Comparison of ENCODE assay signal across 41 cellular contexts in the genomic region with DNA sequence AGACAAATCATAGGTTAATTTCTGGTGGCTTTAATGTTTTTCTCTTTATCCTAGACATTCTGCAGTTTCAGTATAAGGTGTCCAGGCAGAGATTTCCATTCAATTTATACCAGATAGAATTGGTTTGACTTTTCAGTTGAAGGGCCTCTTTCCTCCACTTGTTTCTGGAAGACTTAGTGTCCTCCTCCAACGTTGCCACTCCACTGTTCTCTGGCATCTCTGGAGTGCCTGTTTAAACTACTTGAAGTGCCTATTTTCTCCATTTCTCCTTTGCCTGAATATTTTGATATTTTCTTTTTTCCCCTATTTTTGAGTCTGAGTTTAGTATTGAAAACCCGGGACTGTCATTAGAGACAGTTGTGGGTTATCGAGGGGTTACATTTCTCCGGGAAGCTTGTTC. TPM values are rescaled to one million over a fixed set of nuclear protein-coding genes. Genes with fewer than 3 reads are reported as not detected.
"Had no signal": no experiment of that assay in that cellular context is flagged by ENCODE, and none has a peak within 500 bp of the region (broad histone marks: within the 10 kb centered on the region; RNA-seq: fewer than 3 reads in every experiment).

No MANE protein-coding gene starts in this region.

- H3K9me3 Mint-ChIP-seq: activated naive CD4-positive, alpha-beta T cell treated with anti-CD3 and anti-CD28 coated beads for 36 hours; activated naive CD4-positive, alpha-beta T cell treated with anti-CD3 and anti-CD28 coated beads, Interleukin-2, amount 10 ng/mL, durations not matched to agents 7 days and 5 days; activated naive CD4-positive, alpha-beta T cell treated with anti-CD3 and anti-CD28 coated beads, Interleukin-2, amount 50 U/mL, for 24 hours; activated naive CD4-positive, alpha-beta T cell treated with anti-CD3 and anti-CD28 coated beads, Interleukin-2, amount 50 U/mL, for 72 hours; activated naive CD8-positive, alpha-beta T cell treated with anti-CD3 and anti-CD28 coated beads for 36 hours; activated naive CD8-positive, alpha-beta T cell treated with anti-CD3 and anti-CD28 coated beads, Interleukin-2, amount 10 ng/mL, durations not matched to agents 7 days and 5 days; activated naive CD8-positive, alpha-beta T cell treated with anti-CD3 and anti-CD28 coated beads, Interleukin-2, amount 50 U/mL, for 24 hours; activated T-cell treated with anti-CD3 and anti-CD28 coated beads, Interleukin-2, amount 50 U/mL, for 24 hours; activated T-cell treated with anti-CD3 and anti-CD28 coated beads, Interleukin-2, amount 50 U/mL, for 4 hours; activated T-cell treated with anti-CD3 and anti-CD28 coated beads, Interleukin-2, amount 50 U/mL, for 72 hours; activated T-helper 1 cell treated with anti-CD3 and anti-CD28 coated beads, Interleukin-12 subunit alpha, Interleukin-12 subunit beta, Interleukin-2, Interleukin-4 antibody, amounts not matched to agents 30 ng/mL and 10 ng/mL and 1 ng/mL, durations not matched to agents 14 hours and 24 hours and 36 hours; activated T-helper 17 cell treated with anti-CD3 and anti-CD28 coated beads, Interleukin-2, amount 50 U/mL, for 72 hours; activated T-helper 2 cell treated with anti-CD3 and anti-CD28 coated beads, Interferon-gamma antibody, Interleukin-2, Interleukin-4, amounts not matched to agents 10 μg/mL and 5 μg/mL and 100 μg/mL, durations not matched to agents 14 hours and 24 hours and 36 hours; brain; central memory CD8-positive, alpha-beta T cell had no signal

- H3K36me3 Mint-ChIP-seq: activated naive CD4-positive, alpha-beta T cell treated with anti-CD3 and anti-CD28 coated beads, Interleukin-2, amount 10 ng/mL, durations not matched to agents 7 days and 5 days; activated naive CD4-positive, alpha-beta T cell treated with anti-CD3 and anti-CD28 coated beads, Interleukin-2, amount 50 U/mL, for 24 hours; activated naive CD4-positive, alpha-beta T cell treated with anti-CD3 and anti-CD28 coated beads, Interleukin-2, amount 50 U/mL, for 72 hours; activated naive CD8-positive, alpha-beta T cell; activated naive CD8-positive, alpha-beta T cell treated with anti-CD3 and anti-CD28 coated beads for 36 hours; activated naive CD8-positive, alpha-beta T cell treated with anti-CD3 and anti-CD28 coated beads, Interleukin-2, amount 10 ng/mL, durations not matched to agents 7 days and 5 days; brain had no signal

- H3K9me3 ChIP-seq: adrenal gland, body of pancreas, breast epithelium had no signal

- H3K36me3 ChIP-seq: adrenal gland, brain microvascular endothelial cell, breast epithelium, cardiac muscle cell had no signal

- H3K4me1 ChIP-seq: adrenal gland, body of pancreas, breast epithelium had no signal

- H3K4me1 Mint-ChIP-seq: activated naive CD4-positive, alpha-beta T cell treated with anti-CD3 and anti-CD28 coated beads, Interleukin-2, amount 10 ng/mL, durations not matched to agents 7 days and 5 days; activated naive CD4-positive, alpha-beta T cell treated with anti-CD3 and anti-CD28 coated beads, Interleukin-2, amount 50 U/mL, for 24 hours; activated naive CD8-positive, alpha-beta T cell treated with anti-CD3 and anti-CD28 coated beads for 36 hours; activated naive CD8-positive, alpha-beta T cell treated with anti-CD3 and anti-CD28 coated beads, Interleukin-2, amount 10 ng/mL, durations not matched to agents 7 days and 5 days; activated naive CD8-positive, alpha-beta T cell treated with anti-CD3 and anti-CD28 coated beads, Interleukin-2, amount 50 U/mL, for 24 hours; activated T-helper 17 cell treated with anti-CD3 and anti-CD28 coated beads, Interleukin-2, amount 50 U/mL, for 72 hours; central memory CD8-positive, alpha-beta T cell had no signal

- H3K27me3 ChIP-seq: adrenal gland, body of pancreas, brain microvascular endothelial cell had no signal

- H3K27me3 Mint-ChIP-seq: activated naive CD4-positive, alpha-beta T cell treated with anti-CD3 and anti-CD28 coated beads, Interleukin-2, amount 50 U/mL, for 24 hours; activated naive CD8-positive, alpha-beta T cell; activated naive CD8-positive, alpha-beta T cell treated with anti-CD3 and anti-CD28 coated beads for 36 hours; activated naive CD8-positive, alpha-beta T cell treated with anti-CD3 and anti-CD28 coated beads, Interleukin-2, amount 50 U/mL, for 24 hours; activated T-helper 17 cell treated with anti-CD3 and anti-CD28 coated beads, Interleukin-2, amount 50 U/mL, for 72 hours had no signal

- H3K4me3 ChIP-seq: adrenal gland, body of pancreas, breast epithelium, cardiac muscle cell had no signal

- H3K4me3 Mint-ChIP-seq: activated naive CD4-positive, alpha-beta T cell treated with anti-CD3 and anti-CD28 coated beads for 36 hours; activated naive CD4-positive, alpha-beta T cell treated with anti-CD3 and anti-CD28 coated beads, Interleukin-2, amount 10 ng/mL, durations not matched to agents 7 days and 5 days; activated naive CD4-positive, alpha-beta T cell treated with anti-CD3 and anti-CD28 coated beads, Interleukin-2, amount 50 U/mL, for 24 hours; activated naive CD8-positive, alpha-beta T cell; activated naive CD8-positive, alpha-beta T cell treated with anti-CD3 and anti-CD28 coated beads for 36 hours; activated naive CD8-positive, alpha-beta T cell treated with anti-CD3 and anti-CD28 coated beads, Interleukin-2, amount 10 ng/mL, durations not matched to agents 7 days and 5 days; activated naive CD8-positive, alpha-beta T cell treated with anti-CD3 and anti-CD28 coated beads, Interleukin-2, amount 50 U/mL, for 24 hours; activated T-cell treated with anti-CD3 and anti-CD28 coated beads, Interleukin-2, amount 50 U/mL, for 24 hours; activated T-cell treated with anti-CD3 and anti-CD28 coated beads, Interleukin-2, amount 50 U/mL, for 4 hours; activated T-cell treated with anti-CD3 and anti-CD28 coated beads, Interleukin-2, amount 50 U/mL, for 72 hours; activated T-helper 1 cell treated with anti-CD3 and anti-CD28 coated beads, Interleukin-12 subunit alpha, Interleukin-12 subunit beta, Interleukin-2, Interleukin-4 antibody, amounts not matched to agents 30 ng/mL and 10 ng/mL and 1 ng/mL, durations not matched to agents 14 hours and 24 hours and 36 hours; activated T-helper 17 cell treated with anti-CD3 and anti-CD28 coated beads, Interleukin-2, amount 50 U/mL, for 72 hours; brain; central memory CD8-positive, alpha-beta T cell had no signal

- H3K27ac Mint-ChIP-seq: activated naive CD4-positive, alpha-beta T cell treated with anti-CD3 and anti-CD28 coated beads for 36 hours; activated naive CD4-positive, alpha-beta T cell treated with anti-CD3 and anti-CD28 coated beads, Interleukin-2, amount 10 ng/mL, durations not matched to agents 7 days and 5 days; activated naive CD4-positive, alpha-beta T cell treated with anti-CD3 and anti-CD28 coated beads, Interleukin-2, amount 50 U/mL, for 24 hours; activated naive CD4-positive, alpha-beta T cell treated with anti-CD3 and anti-CD28 coated beads, Interleukin-2, amount 50 U/mL, for 72 hours; activated naive CD8-positive, alpha-beta T cell; activated naive CD8-positive, alpha-beta T cell treated with anti-CD3 and anti-CD28 coated beads for 36 hours; activated naive CD8-positive, alpha-beta T cell treated with anti-CD3 and anti-CD28 coated beads, Interleukin-2, amount 10 ng/mL, durations not matched to agents 7 days and 5 days; activated naive CD8-positive, alpha-beta T cell treated with anti-CD3 and anti-CD28 coated beads, Interleukin-2, amount 50 U/mL, for 24 hours; activated T-cell treated with anti-CD3 and anti-CD28 coated beads, Interleukin-2, amount 50 U/mL, for 24 hours; activated T-cell treated with anti-CD3 and anti-CD28 coated beads, Interleukin-2, amount 50 U/mL, for 72 hours; activated T-helper 1 cell treated with anti-CD3 and anti-CD28 coated beads, Interleukin-12 subunit alpha, Interleukin-12 subunit beta, Interleukin-2, Interleukin-4 antibody, amounts not matched to agents 30 ng/mL and 10 ng/mL and 1 ng/mL, durations not matched to agents 14 hours and 24 hours and 36 hours; activated T-helper 17 cell treated with anti-CD3 and anti-CD28 coated beads, Interleukin-2, amount 50 U/mL, for 72 hours; activated T-helper 2 cell treated with anti-CD3 and anti-CD28 coated beads, Interferon-gamma antibody, Interleukin-2, Interleukin-4, amounts not matched to agents 10 μg/mL and 5 μg/mL and 100 μg/mL, durations not matched to agents 14 hours and 24 hours and 36 hours; brain had no signal

- DNase-seq: activated effector memory CD4-positive, alpha-beta T cell treated with anti-CD3 and anti-CD28 coated beads, Interleukin-2, amount 50 U/mL, for 16 hours; activated effector memory CD4-positive, alpha-beta T cell treated with Interleukin-2 at 50 U/mL for 16 hours; activated gamma-delta T cell; activated gamma-delta T cell treated with Interleukin-2 at 50 U/mL for 16 hours; activated naive CD4-positive, alpha-beta T cell; activated naive CD4-positive, alpha-beta T cell treated with anti-CD3 and anti-CD28 coated beads for 36 hours; activated naive CD4-positive, alpha-beta T cell treated with anti-CD3 and anti-CD28 coated beads, Interleukin-2, amount 10 ng/mL, durations not matched to agents 7 days and 5 days; activated naive CD4-positive, alpha-beta T cell treated with anti-CD3 and anti-CD28 coated beads, Interleukin-2, amount 50 U/mL, for 16 hours; activated naive CD4-positive, alpha-beta T cell treated with Interleukin-2 at 50 U/mL for 16 hours; activated naive CD8-positive, alpha-beta T cell treated with anti-CD3 and anti-CD28 coated beads for 36 hours; activated naive CD8-positive, alpha-beta T cell treated with anti-CD3 and anti-CD28 coated beads, Interleukin-2, amount 10 ng/mL, durations not matched to agents 7 days and 5 days; activated naive CD8-positive, alpha-beta T cell treated with anti-CD3 and anti-CD28 coated beads, Interleukin-2, amount 50 U/mL, for 24 hours; activated T-cell treated with anti-CD3 and anti-CD28 coated beads for 4 hours; activated T-cell treated with anti-CD3 and anti-CD28 coated beads, Interleukin-2, amount 50 U/mL, for 1 hour; activated T-cell treated with anti-CD3 and anti-CD28 coated beads, Interleukin-2, amount 50 U/mL, for 24 hours; activated T-cell treated with anti-CD3 and anti-CD28 coated beads, Interleukin-2, amount 50 U/mL, for 4 hours; activated T-cell treated with anti-CD3 and anti-CD28 coated beads, Interleukin-2, amount 50 U/mL, for 48 hours; activated T-cell treated with anti-CD3 and anti-CD28 coated beads, Interleukin-2, amount 50 U/mL, for 72 hours; adrenal gland; amniotic stem cell; amygdala; anterior cingulate cortex; aorta; body of pancreas; brain microvascular endothelial cell; caudate nucleus; central memory CD4-positive, alpha-beta T cell; cerebellar nuclear complex had no signal

- H3K27ac ChIP-seq: adrenal gland, body of pancreas, brain microvascular endothelial cell, breast epithelium, cardiac muscle cell had no signal

RNA-seq across cellular contexts. Expression of a gene that starts 27.7 kb away (rescaled TPM):
- total RNA-seq: activated naive CD4-positive, alpha-beta T cell treated with anti-CD3 and anti-CD28 coated beads for 36 hours; activated naive CD8-positive, alpha-beta T cell treated with anti-CD3 and anti-CD28 coated beads for 36 hours; activated T-cell treated with anti-CD3 and anti-CD28 coated beads, Interleukin-2, amount 50 U/mL, for 4 hours; activated T-cell treated with anti-CD3 and anti-CD28 coated beads, Interleukin-2, amount 50 U/mL, for 72 hours; activated T-helper 1 cell treated with anti-CD3 and anti-CD28 coated beads, Interleukin-12 subunit alpha, Interleukin-12 subunit beta, Interleukin-2, Interleukin-4 antibody, amounts not matched to agents 30 ng/mL and 10 ng/mL and 1 ng/mL, durations not matched to agents 14 hours and 24 hours and 36 hours; activated T-helper 2 cell treated with anti-CD3 and anti-CD28 coated beads, Interferon-gamma antibody, Interleukin-2, Interleukin-4, amounts not matched to agents 10 μg/mL and 5 μg/mL and 100 μg/mL, durations not matched to agents 14 hours and 24 hours and 36 hours; aorta; astrocyte; bronchial epithelial cell; cardiac muscle cell; cardiac septum had no signal
